Comparison of ENCODE assay signal across 8 cellular contexts in the genomic region with DNA sequence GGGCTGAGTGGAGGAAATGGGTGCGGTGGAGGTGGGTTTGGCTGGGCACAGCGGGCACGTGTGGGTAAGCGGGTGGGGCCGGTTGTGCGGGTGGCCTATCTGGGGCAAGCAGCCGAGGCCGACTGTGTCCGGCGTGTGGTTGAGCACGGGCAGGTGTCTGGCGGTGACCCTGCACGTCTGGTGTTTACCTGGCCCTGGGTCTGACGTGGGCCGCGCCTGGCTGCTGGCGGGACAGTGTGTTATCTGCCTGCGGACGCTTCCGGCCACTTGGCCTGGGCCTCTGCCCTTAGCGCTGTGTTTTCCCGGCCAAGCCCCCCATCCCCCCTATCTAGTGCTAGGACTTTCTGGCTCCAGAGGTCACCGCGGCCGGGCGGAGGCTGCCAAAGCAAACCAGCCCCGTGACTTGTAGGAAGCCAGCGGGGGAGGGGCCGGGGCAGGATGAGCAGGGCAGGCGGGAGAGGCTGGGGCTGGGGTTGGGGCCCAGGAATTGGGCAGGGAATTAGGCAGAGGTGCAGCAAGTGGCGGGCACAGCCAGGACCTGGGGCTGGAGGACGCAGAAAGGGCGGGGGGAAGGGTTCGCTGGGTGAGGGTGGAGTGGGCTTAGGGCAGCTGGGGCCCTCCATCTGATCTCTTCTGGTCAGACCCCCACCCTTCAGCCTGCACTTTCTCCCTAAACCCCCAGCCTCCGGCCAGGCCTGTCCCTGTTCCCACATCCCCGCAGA. TPM values are rescaled to one million over a fixed set of nuclear protein-coding genes. Genes with fewer than 3 reads are reported as not detected.
DNase-seq lines count a peak whose midpoint lies in the region; ATAC-seq and TF ChIP-seq lines count a peak whose summit lies in the region.

No MANE protein-coding gene starts in this region.

- ATAC-seq in Right ventricle myocardium superior (ENCODE audit: poor library complexity) = peak; percentile 88
- ATAC-seq in GM18868 (IDR thresholded peaks at IDR 0.05; ENCODE audit: unreplicated experiment) = no peak

- peaks cover 33% of the 10 kb centered on the region for H3K4me1 Mint-ChIP-seq in Calu3 (ENCODE audit: low read depth, unreplicated experiment)

- BruUV-seq in Calu3 (replicated peaks; lab: Mats Ljungman, UMichigan) = no TSS peak

- intact Hi-C loops in Calu3 (cut with micrococcal nuclease; ENCODE audit: unreplicated experiment) = no loop called here
- intact Hi-C loops in Right ventricle myocardium superior (cut with DNase I) = no loop called here

- H3K27ac ChIP-seq in SK-N-SH (ENCODE audit: low read depth in 2 of 2, low read length in 1 of 2) = no peak overlapping the region

- no peak for TF ChIP-seq CTCF in Calu3 (IDR thresholded peaks at IDR 0.05; ENCODE audit: unreplicated experiment)
- no peak for TF ChIP-seq CTCF in SK-N-SH (IDR thresholded peaks at IDR 0.05)

- no peak for TF ChIP-seq RAD21 in SK-N-SH (IDR thresholded peaks at IDR 0.05; ENCODE audit: low read length)

- peak overlapping the region; percentile 24 for H3K27ac Mint-ChIP-seq in Calu3 (ENCODE audit: unreplicated experiment)

- no peaks in the 10 kb centered on the region for H3K79me2 ChIP-seq in SK-N-SH (ENCODE audit: insufficient read depth)

- H2AFZ ChIP-seq in SK-N-SH (ENCODE audit: low read depth) = no peak overlapping the region

- CTCF ChIA-PET in Calu3 (lab: Charles Lee) = no interaction called here
- CTCF ChIA-PET in SK-N-SH (lab: Yijun Ruan, JAX) = no interaction called here

- no peak overlapping the region for H3K4me3 ChIP-seq in SK-N-SH (ENCODE audit: low read depth in 2 of 2, low read length in 1 of 2)

- H3K36me3 Mint-ChIP-seq in Calu3 (ENCODE audit: insufficient read depth, unreplicated experiment) = peaks cover 11% of the 10 kb centered on the region

- no peaks in the 10 kb centered on the region for H3K36me3 ChIP-seq in SK-N-SH (replicated peaks in 1 of 2; ENCODE audit: control insufficient read depth in 1 of 2, insufficient read depth in 2 of 2, low read length in 1 of 2)

- no peaks in the 10 kb centered on the region for H3K27me3 ChIP-seq in SK-N-SH (ENCODE audit: insufficient read depth)

- no peaks in the 10 kb centered on the region for H3K9me2 ChIP-seq in SK-N-SH

- H3K4me1 ChIP-seq in SK-N-SH (ENCODE audit: control insufficient read depth in 1 of 2, insufficient read depth in 2 of 2, low read depth in 1 of 2, low read length in 1 of 2) = no peaks in the 10 kb centered on the region

- H3K9ac ChIP-seq in SK-N-SH = no peak overlapping the region

- no peaks in the 10 kb centered on the region for H3K9me3 Mint-ChIP-seq in Calu3 (ENCODE audit: low read depth, unreplicated experiment)

- H3K4me2 ChIP-seq in SK-N-SH = no peak overlapping the region

- no peaks in the 10 kb centered on the region for H3K9me3 ChIP-seq in SK-N-SH

- H4K20me1 ChIP-seq in SK-N-SH (ENCODE audit: insufficient read depth) = no peaks in the 10 kb centered on the region

- 80% methylated on average over 27 of the region's 36 CpGs for WGBS in SK-N-SH (ENCODE audit: low lambda C conversion rate)

- H3F3A ChIP-seq in SK-N-SH (replicated peaks; ENCODE audit: insufficient read depth) = no peaks in the 10 kb centered on the region

- POLR2A ChIA-PET in SK-N-SH (lab: Yijun Ruan, JAX) = no interaction called here

- no peaks in the 10 kb centered on the region for H3K27me3 Mint-ChIP-seq in Calu3 (ENCODE audit: unreplicated experiment)

- H3K4me3 Mint-ChIP-seq in Calu3 (ENCODE audit: low read depth, unreplicated experiment) = peak overlapping the region; percentile 39

- DNase-seq in Calu3 (peak; percentile 69), Right ventricle myocardium superior (peak; percentile 97), occipital lobe (lab: John Stamatoyannopoulos, UW) (peak; percentile 61), SK-N-SH (no peak), NCI-H1092 (lab: John Stamatoyannopoulos, UW) (no peak), LoVo (ENCODE audit: low spot score) (no peak)
- peak; percentile 29 for DNase-seq in activated CD4-positive, alpha-beta T cell treated with anti-CD3 and anti-CD28 coated beads, Interleukin-2, amount 50 U/mL, for 1 hour

- TF ChIP-seq EP300 in SK-N-SH (IDR thresholded peaks at IDR 0.05; ENCODE audit: borderline replicate concordance in 1 of 2, low read depth in 1 of 2, low read length in 1 of 2) = no peak

TF ChIP-seq in SK-N-SH, 30 proteins besides CTCF, POLR2A, EP300 and RAD21:
- TF ChIP-seq RCOR1 (IDR thresholded peaks at IDR 0.05; ENCODE audit: low read length) (no peak), CHD2 (IDR thresholded peaks at IDR 0.05; ENCODE audit: low read length, partially characterized antibody) (no peak), TEAD4 (IDR thresholded peaks at IDR 0.05; ENCODE audit: borderline replicate concordance, insufficient read depth) (no peak), ELF1 (IDR thresholded peaks at IDR 0.05) (no peak), EZH2phosphoT487 (IDR thresholded peaks at IDR 0.05; ENCODE audit: borderline replicate concordance, low read depth) (no peak), RFX5 (IDR thresholded peaks at IDR 0.05; ENCODE audit: low read length) (no peak), POLR2AphosphoS5 (IDR thresholded peaks at IDR 0.05; ENCODE audit: low read depth, low read length) (no peak), MXI1 (IDR thresholded peaks at IDR 0.05; ENCODE audit: low read depth, low read length) (no peak)
- TF ChIP-seq, protein P1, sequence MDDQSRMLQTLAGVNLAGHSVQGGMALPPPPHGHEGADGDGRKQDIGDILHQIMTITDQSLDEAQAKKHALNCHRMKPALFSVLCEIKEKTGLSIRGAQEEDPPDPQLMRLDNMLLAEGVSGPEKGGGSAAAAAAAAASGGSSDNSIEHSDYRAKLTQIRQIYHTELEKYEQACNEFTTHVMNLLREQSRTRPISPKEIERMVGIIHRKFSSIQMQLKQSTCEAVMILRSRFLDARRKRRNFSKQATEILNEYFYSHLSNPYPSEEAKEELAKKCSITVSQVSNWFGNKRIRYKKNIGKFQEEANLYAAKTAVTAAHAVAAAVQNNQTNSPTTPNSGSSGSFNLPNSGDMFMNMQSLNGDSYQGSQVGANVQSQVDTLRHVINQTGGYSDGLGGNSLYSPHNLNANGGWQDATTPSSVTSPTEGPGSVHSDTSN (IDR thresholded peaks at IDR 0.05) = no peak
- TF ChIP-seq, protein P2, sequence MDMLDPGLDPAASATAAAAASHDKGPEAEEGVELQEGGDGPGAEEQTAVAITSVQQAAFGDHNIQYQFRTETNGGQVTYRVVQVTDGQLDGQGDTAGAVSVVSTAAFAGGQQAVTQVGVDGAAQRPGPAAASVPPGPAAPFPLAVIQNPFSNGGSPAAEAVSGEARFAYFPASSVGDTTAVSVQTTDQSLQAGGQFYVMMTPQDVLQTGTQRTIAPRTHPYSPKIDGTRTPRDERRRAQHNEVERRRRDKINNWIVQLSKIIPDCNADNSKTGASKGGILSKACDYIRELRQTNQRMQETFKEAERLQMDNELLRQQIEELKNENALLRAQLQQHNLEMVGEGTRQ (IDR thresholded peaks at IDR 0.05; ENCODE audit: borderline replicate concordance, low read depth, low read length) = no peak

RNA-seq across cellular contexts. Expression of a gene that starts 0.5 kb away (rescaled TPM):
- total RNA-seq in Calu3 (2022) (1.4 and 2.2 TPM in 2 replicates), Right ventricle myocardium superior (5.6 TPM), occipital lobe (not detected)
- polyA plus RNA-seq in SK-N-SH (2012; rRNA removed) = 0.05 TPM in 1 of 2 replicates, not detected in the other
- 0.03 TPM in 1 of 2 replicates, not detected in the other for polyA plus RNA-seq in SK-N-SH (2012; cell fraction: cytosol; rRNA removed)
- polyA plus RNA-seq in SK-N-SH (2012; cell fraction: nucleus; rRNA removed) = 0.07 and 0.15 TPM in 2 replicates

RNA-seq across cellular contexts. Expression of a gene that starts 10.7 kb away (rescaled TPM):
- 1.4 and 2.1 TPM in 2 replicates for total RNA-seq in Calu3 (2022)
- total RNA-seq in Right ventricle myocardium superior = 48.2 TPM
- total RNA-seq in occipital lobe = 1.1 TPM
- 10.3 and 10.5 TPM in 2 replicates for polyA plus RNA-seq in SK-N-SH (2012; rRNA removed)
- polyA plus RNA-seq in SK-N-SH (2012; cell fraction: cytosol; rRNA removed) = 7.0 and 8.3 TPM in 2 replicates
- polyA plus RNA-seq in SK-N-SH (2012; cell fraction: nucleus; rRNA removed) = 11.6 and 13.4 TPM in 2 replicates

RNA-seq across cellular contexts. Expression of a gene that starts 40.9 kb away (rescaled TPM):
- total RNA-seq in Calu3 (2022) (114 and 126 TPM in 2 replicates), Right ventricle myocardium superior (25.5 TPM), occipital lobe (29.6 TPM)
- 64.6 and 81.9 TPM in 2 replicates for polyA plus RNA-seq in SK-N-SH (2012; rRNA removed)
- 55.0 and 68.3 TPM in 2 replicates for polyA plus RNA-seq in SK-N-SH (2012; cell fraction: cytosol; rRNA removed)
- polyA plus RNA-seq in SK-N-SH (2012; cell fraction: nucleus; rRNA removed) = 145 and 165 TPM in 2 replicates

Comparison
In these comparisons a context has a peak if more than half of its experiments do, and no peak if none do; other contexts are left out.
1. DNase-seq: peak in Calu3 (single experiment), activated CD4-positive, alpha-beta T cell treated with anti-CD3 and anti-CD28 coated beads, Interleukin-2, amount 50 U/mL, for 1 hour (single experiment), Right ventricle myocardium superior (single experiment) and occipital lobe (single experiment); none in SK-N-SH (single experiment), NCI-H1092 (single experiment) and LoVo (single experiment).
2. RNA of a gene that starts 10.7 kb away (total RNA-seq): 48.2 TPM in Right ventricle myocardium superior (single experiment); 1.4 to 2.1 TPM in Calu3 and 1.1 TPM in occipital lobe (single experiment); every median in the first group is over 10 times any median in the second.